ENCODE assay signal across 20 cellular contexts in genomic region chr3:52792413-52792812, GRCh38. TPM values are rescaled to one million over a fixed set of nuclear protein-coding genes. Genes with fewer than 3 reads are reported as not detected.
A peak's percentile ranks its signal among the peaks of the same experiment; 100 is the strongest.
DNase-seq lines count a peak whose midpoint lies in the region; ATAC-seq and TF ChIP-seq lines count a peak whose summit lies in the region.
"Had no signal": no experiment of that assay in that cellular context is flagged by ENCODE, and none has a peak within 500 bp of the region (broad histone marks: within the 10 kb centered on the region; RNA-seq: fewer than 3 reads in every experiment).

No MANE protein-coding gene starts in this region.

- no peaks in the 10 kb centered on the region for H3K4me1 ChIP-seq in mammary epithelial cell (ENCODE audit: insufficient read depth, low read length)
- H3K4me1 ChIP-seq: Peyer's patch had no signal

- H3K36me3 Mint-ChIP-seq in MCF 10A (ENCODE audit: insufficient read depth, unreplicated experiment): no peaks in the 10 kb centered on the region
- H3K36me3 Mint-ChIP-seq: activated naive CD8-positive, alpha-beta T cell treated with anti-CD3 and anti-CD28 coated beads, Interleukin-2, amount 10 ng/mL, durations not matched to agents 7 days and 5 days; CD4-positive, alpha-beta memory T cell had no signal

- no peak for DNase-seq in MCF 10A (ENCODE audit: unreplicated experiment)
- no peak for DNase-seq in mammary epithelial cell
- no peak for DNase-seq in choroid plexus epithelial cell (ENCODE audit: low read depth)
- DNase-seq in retinal pigment epithelial cell (ENCODE audit: low read depth): no peak
- no peak for DNase-seq in NCI-H1436 (lab: John Stamatoyannopoulos, UW)
- DNase-seq: activated CD4-positive, alpha-beta T cell treated with anti-CD3 and anti-CD28 coated beads, Interleukin-2, amount 50 U/mL, for 48 hours; activated naive CD8-positive, alpha-beta T cell treated with anti-CD3 and anti-CD28 coated beads, Interleukin-2, amount 10 ng/mL, durations not matched to agents 7 days and 5 days; activated T-cell treated with anti-CD3 and anti-CD28 coated beads, Interleukin-2, amount 50 U/mL, for 4 hours; CD4-positive, alpha-beta memory T cell; DMS79 treated with DMSO at 0.1 percent for 48 hours; effector CD4-positive, alpha-beta T cell; NCI-H2029; NCI-H526; ovary; Peyer's patch; stimulated activated CD4-positive, alpha-beta T cell treated with anti-CD3 and anti-CD28 coated beads, Interleukin-4, amount 100 ng/mL, for 4 hours; thyroid gland had no signal

- H3K9me3 ChIP-seq in mammary epithelial cell (replicated peaks; ENCODE audit: insufficient read depth, low read length): no peaks in the 10 kb centered on the region
- H3K9me3 ChIP-seq: ovary, Peyer's patch, thyroid gland had no signal

- 95% methylated on average over 4 of the region's 7 CpGs for WGBS in mammary epithelial cell (ENCODE audit: low coverage, missing lambda C conversion rate)

- peaks cover 6% of the 10 kb centered on the region for H3K4me1 Mint-ChIP-seq in MCF 10A (ENCODE audit: insufficient read depth, unreplicated experiment)
- H3K4me1 Mint-ChIP-seq: activated naive CD8-positive, alpha-beta T cell treated with anti-CD3 and anti-CD28 coated beads, Interleukin-2, amount 10 ng/mL, durations not matched to agents 7 days and 5 days; CD4-positive, alpha-beta memory T cell had no signal

- no peak for ATAC-seq in GM21367 (IDR thresholded peaks at IDR 0.05; ENCODE audit: unreplicated experiment)
- ATAC-seq: activated T-cell treated with anti-CD3 and anti-CD28 coated beads, Interleukin-2, amount 50 U/mL, for 4 hours had no signal

- no peak overlapping the region for H3K4me2 ChIP-seq in mammary epithelial cell (ENCODE audit: insufficient read depth, low read depth, low read length)

- no peaks in the 10 kb centered on the region for H3K27me3 ChIP-seq in mammary epithelial cell (ENCODE audit: insufficient read depth, low read length)
- H3K27me3 ChIP-seq: ovary, Peyer's patch, thyroid gland had no signal

- POLR2A ChIA-PET in MCF 10A (lab: Yijun Ruan, JAX): no interaction called here

- no peaks in the 10 kb centered on the region for H3K79me2 ChIP-seq in mammary epithelial cell (ENCODE audit: insufficient read depth, low read length)

- dilution Hi-C loops in mammary epithelial cell (cut with HindIII; ENCODE audit: low sequenced_read_pairs): no loop called here

- H3K36me3 ChIP-seq in mammary epithelial cell (ENCODE audit: insufficient read depth, low read length): no peaks in the 10 kb centered on the region
- H3K36me3 ChIP-seq: ovary, Peyer's patch, thyroid gland had no signal

- peak; percentile 10 for TF ChIP-seq CTCF in MCF 10A (IDR thresholded peaks at IDR 0.05; ENCODE audit: unreplicated experiment)
- no peak for TF ChIP-seq CTCF in mammary epithelial cell (conservative IDR thresholded peaks at IDR 0.05 in 1 of 2, IDR thresholded peaks at IDR 0.05 in 1 of 2; ENCODE audit: extremely low read depth in 1 of 2, insufficient read depth in 1 of 2, low read depth in 1 of 2, low read length in 2 of 2)
- TF ChIP-seq CTCF in choroid plexus epithelial cell (conservative IDR thresholded peaks at IDR 0.05; ENCODE audit: low read depth, low read length): peak; percentile 17
- TF ChIP-seq CTCF in retinal pigment epithelial cell (conservative IDR thresholded peaks at IDR 0.05; ENCODE audit: low read depth, low read length): peak; percentile 23

- no peaks in the 10 kb centered on the region for H4K20me1 ChIP-seq in mammary epithelial cell (ENCODE audit: insufficient read depth, low read length)

- H3K4me3 Mint-ChIP-seq in MCF 10A (ENCODE audit: unreplicated experiment): no peak overlapping the region
- H3K4me3 Mint-ChIP-seq: activated naive CD8-positive, alpha-beta T cell treated with anti-CD3 and anti-CD28 coated beads, Interleukin-2, amount 10 ng/mL, durations not matched to agents 7 days and 5 days; activated T-cell treated with anti-CD3 and anti-CD28 coated beads, Interleukin-2, amount 50 U/mL, for 4 hours; CD4-positive, alpha-beta memory T cell had no signal

- H3K4me3 ChIP-seq in mammary epithelial cell (replicated peaks in 1 of 3; ENCODE audit: insufficient read depth in 1 of 3, low read depth in 2 of 3, low read length in 3 of 3) (no peak overlapping the region), choroid plexus epithelial cell (ENCODE audit: low read depth, low read length) (no peak overlapping the region), retinal pigment epithelial cell (ENCODE audit: low read length) (no peak overlapping the region)
- H3K4me3 ChIP-seq: ovary, Peyer's patch, thyroid gland had no signal

- no peaks in the 10 kb centered on the region for H3K27me3 Mint-ChIP-seq in MCF 10A (ENCODE audit: insufficient read depth, unreplicated experiment)
- H3K27me3 Mint-ChIP-seq: activated naive CD8-positive, alpha-beta T cell treated with anti-CD3 and anti-CD28 coated beads, Interleukin-2, amount 10 ng/mL, durations not matched to agents 7 days and 5 days had no signal

- H3K9ac ChIP-seq in mammary epithelial cell (ENCODE audit: insufficient read depth, low read length): no peak overlapping the region

- H2AFZ ChIP-seq in mammary epithelial cell (ENCODE audit: low read depth, low read length): no peak overlapping the region

- in situ Hi-C loops in mammary epithelial cell (cut with MboI; ENCODE audit: low sequenced_read_pairs in 2 of 2): no loop called here

- BruUV-seq in MCF 10A (replicated peaks; lab: Mats Ljungman, UMichigan): no TSS peak
- no TSS peak for BruUV-seq in mammary epithelial cell (replicated peaks; lab: Mats Ljungman, UMichigan)

- CTCF ChIA-PET in MCF 10A (lab: Yijun Ruan, JAX): interaction anchor here (0.7 to 1.4 kb wide), 3 partner anchors 20 to 243 kb away, joined by 3 read pairs; no protein-coding TSS in a partner anchor
- CTCF ChIA-PET in mammary epithelial cell (lab: Charles Lee; ENCODE audit: low non-redundant PET): interaction anchor here (0.5 kb wide), 1 partner anchor 1424 kb away, joined by 3 read pairs; no protein-coding TSS in a partner anchor

- no peaks in the 10 kb centered on the region for H3K9me3 Mint-ChIP-seq in MCF 10A (ENCODE audit: unreplicated experiment)
- H3K9me3 Mint-ChIP-seq: activated naive CD8-positive, alpha-beta T cell treated with anti-CD3 and anti-CD28 coated beads, Interleukin-2, amount 10 ng/mL, durations not matched to agents 7 days and 5 days; activated T-cell treated with anti-CD3 and anti-CD28 coated beads, Interleukin-2, amount 50 U/mL, for 4 hours had no signal

- H3K27ac ChIP-seq in mammary epithelial cell (ENCODE audit: insufficient read depth, low read depth, low read length): no peak overlapping the region
- H3K27ac ChIP-seq: ovary, Peyer's patch, thyroid gland had no signal

- intact Hi-C loops in MCF 10A (cut with micrococcal nuclease): no loop called here
- intact Hi-C loops in mammary epithelial cell (cut with micrococcal nuclease): no loop called here

- H3K27ac Mint-ChIP-seq in MCF 10A (ENCODE audit: low read depth, unreplicated experiment): no peak overlapping the region
- H3K27ac Mint-ChIP-seq: activated naive CD8-positive, alpha-beta T cell treated with anti-CD3 and anti-CD28 coated beads, Interleukin-2, amount 10 ng/mL, durations not matched to agents 7 days and 5 days; CD4-positive, alpha-beta memory T cell had no signal

RNA-seq across cellular contexts. Expression of gene ITIH3, which starts 2.2 kb away (rescaled TPM):
- total RNA-seq in MCF 10A (2022) (not detected in 2 replicates), mammary epithelial cell (not detected)
- not detected for polyA plus RNA-seq in mammary epithelial cell
- not detected for polyA minus RNA-seq in mammary epithelial cell
- total RNA-seq: activated naive CD8-positive, alpha-beta T cell treated with anti-CD3 and anti-CD28 coated beads, Interleukin-2, amount 10 ng/mL, durations not matched to agents 7 days and 5 days; CD4-positive, alpha-beta memory T cell; M059J had no signal
- polyA plus RNA-seq: CD4-positive, alpha-beta memory T cell had no signal

RNA-seq across cellular contexts. Expression of gene ITIH1, which starts 15.0 kb away (rescaled TPM):
- total RNA-seq in MCF 10A (2022) (not detected in 2 replicates), mammary epithelial cell (not detected)
- not detected for polyA plus RNA-seq in mammary epithelial cell
- not detected for polyA minus RNA-seq in mammary epithelial cell
- total RNA-seq: A172; activated naive CD8-positive, alpha-beta T cell treated with anti-CD3 and anti-CD28 coated beads, Interleukin-2, amount 10 ng/mL, durations not matched to agents 7 days and 5 days; CD4-positive, alpha-beta memory T cell; M059J; Peyer's patch; thyroid gland had no signal
- polyA plus RNA-seq: CD4-positive, alpha-beta memory T cell had no signal

RNA-seq across cellular contexts. Expression of gene NEK4, which starts 21.7 kb away (rescaled TPM):
- total RNA-seq in MCF 10A (2022) (24.6 and 32.1 TPM in 2 replicates), mammary epithelial cell (10 to 100 TPM; 23.0 to 23.7 TPM)
- polyA plus RNA-seq in mammary epithelial cell: 13.0 TPM
- 10.3 TPM for polyA minus RNA-seq in mammary epithelial cell

RNA-seq across cellular contexts. Expression of gene ITIH4, which starts 38.1 kb away (rescaled TPM):
- total RNA-seq in MCF 10A (2022) (0.58 and 2.9 TPM in 2 replicates), mammary epithelial cell (1 to 10 TPM; 2.0 to 2.1 TPM)
- 0.88 TPM for polyA plus RNA-seq in mammary epithelial cell
- not detected for polyA minus RNA-seq in mammary epithelial cell

RNA-seq across cellular contexts. Expression of gene MUSTN1, which starts 42.4 kb away (rescaled TPM):
- 2.3 TPM in 1 of 2 replicates, not detected in the other for total RNA-seq in MCF 10A (2022)
- total RNA-seq in mammary epithelial cell: not detected
- 0.18 TPM for polyA plus RNA-seq in mammary epithelial cell
- polyA minus RNA-seq in mammary epithelial cell: not detected
- polyA plus RNA-seq: CD4-positive, alpha-beta memory T cell had no signal

Comparison
In these comparisons a context has a peak if more than half of its experiments do, and no peak if none do; other contexts are left out.
1. CTCF ChIP-seq: peak in MCF 10A (single experiment), choroid plexus epithelial cell (single experiment) and retinal pigment epithelial cell (single experiment); none in mammary epithelial cell (0 of 2).